Comparison of ENCODE assay signal across 18 cellular contexts in the genomic region with DNA sequence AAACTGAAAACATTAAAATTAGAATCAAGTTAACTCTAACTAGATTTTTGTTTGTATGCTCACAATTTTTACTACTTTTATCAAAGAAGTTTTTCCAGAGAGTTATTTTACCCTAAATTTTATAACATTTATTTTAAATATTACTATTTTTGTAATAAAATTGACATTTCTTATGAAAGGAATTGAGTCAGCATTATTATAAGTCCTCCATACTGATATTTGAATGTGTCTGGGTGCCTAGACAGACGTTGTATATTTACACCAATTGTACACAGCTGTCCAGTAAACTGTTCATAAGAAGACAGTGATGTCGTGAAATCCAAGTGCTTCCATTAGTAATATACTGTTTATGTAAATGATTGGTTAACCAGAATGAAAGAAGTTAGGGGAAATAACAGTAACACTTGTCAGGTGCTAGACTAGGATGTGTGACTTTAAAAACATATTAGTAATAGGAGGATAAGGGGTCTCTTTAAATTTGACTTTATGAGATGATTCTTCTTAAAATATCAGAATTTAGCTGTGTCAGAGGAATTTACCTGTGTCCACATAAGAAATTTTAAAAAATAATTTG.
DNase-seq lines count a peak whose midpoint lies in the region; ATAC-seq, FAIRE-seq and TF ChIP-seq lines count a peak whose summit lies in the region.
"Had no signal": no experiment of that assay in that cellular context is flagged by ENCODE, and none has a peak within 500 bp of the region (broad histone marks: within the 10 kb centered on the region; RNA-seq: fewer than 3 reads in every experiment).

No MANE protein-coding gene starts in this region.

- RAD21 ChIA-PET in GM12878 (lab: Charles Lee; ENCODE audit: unreplicated experiment), result interaction anchor here (0.8 to 3.0 kb wide), 8 partner anchors 8 to 97 kb away, joined by 3 to 11 read pairs (median 6); no protein-coding TSS in a partner anchor

- 2% methylated on average over 2 of the region's 2 CpGs for WGBS in GM12878 (ENCODE audit: insufficient coverage, insufficient replicate concordance, low lambda C conversion rate, missing lambda C conversion rate)

- no peak overlapping the region for H2AFZ ChIP-seq in GM12878 (ENCODE audit: control insufficient read depth, low read depth, low read length)
- H2AFZ ChIP-seq: GM23248 had no signal

- DNase-seq in GM12878 (ENCODE audit: low read depth, low spot score) (no peak), NCI-H748 treated with DMSO at 0.1 percent for 48 hours (lab: John Stamatoyannopoulos, UW) (no peak), ascending aorta (ENCODE audit: low spot score in 2 of 2) (no peak), NCI-H345 (lab: John Stamatoyannopoulos, UW) (no peak)
- DNase-seq: activated CD4-positive, alpha-beta T cell treated with anti-CD3 and anti-CD28 coated beads for 1 hour; activated T-cell treated with anti-CD3 and anti-CD28 coated beads, Interleukin-2, amount 50 U/mL, for 1 hour; DMS79; GM23248; MG63; NCI-H2227 treated with DMSO at 0.1 percent for 48 hours; nephron progenitor cell; stomach; T-cell had no signal

- SMC1A ChIA-PET in GM12878 (lab: Charles Lee; ENCODE audit: uncharacterized antibody, unreplicated experiment), result interaction anchor here (0.9 to 6.0 kb wide), 16 partner anchors 8 to 322 kb away, joined by 3 to 46 read pairs (median 8); no protein-coding TSS in a partner anchor

- no peak overlapping the region for H3K9ac ChIP-seq in GM12878 (ENCODE audit: control insufficient read depth, insufficient read depth, low read length)
- H3K9ac ChIP-seq: GM23248 had no signal

- H3K79me2 ChIP-seq in GM12878 (ENCODE audit: control insufficient read depth, insufficient read depth, low read length), result no peaks in the 10 kb centered on the region

- TF ChIP-seq RAD21 in GM12878 (IDR thresholded peaks at IDR 0.05; ENCODE audit: insufficient read depth, low read depth, low read length), result no peak

- H3K27ac ChIP-seq in GM12878 (ENCODE audit: control insufficient read depth, insufficient read depth) (no peak overlapping the region), ascending aorta (no peak overlapping the region)
- H3K27ac ChIP-seq: esophagus muscularis mucosa, GM23248, stomach had no signal

- H3K4me2 ChIP-seq in GM12878 (ENCODE audit: control insufficient read depth, insufficient read depth), result no peak overlapping the region

- no peaks in the 10 kb centered on the region for H3K27me3 ChIP-seq in GM12878 (replicated peaks in 1 of 2; ENCODE audit: control insufficient read depth in 2 of 2, insufficient read depth in 2 of 2, low read length in 1 of 2)
- no peaks in the 10 kb centered on the region for H3K27me3 ChIP-seq in ascending aorta
- H3K27me3 ChIP-seq: esophagus muscularis mucosa, MG63, stomach had no signal

- FAIRE-seq in GM12878 (lab: Jason Lieb, UNC), result no peak

- BruUV-seq in GM12878 (replicated peaks; lab: Mats Ljungman, UMichigan), result no TSS peak

- POLR2A ChIA-PET in GM12878 (lab: Charles Lee), result interaction anchor here (1.0 to 3.7 kb wide), 2 partner anchors 9 to 65 kb away, joined by 3 to 16 read pairs; no protein-coding TSS in a partner anchor

- H3K4me1 ChIP-seq in GM12878 (ENCODE audit: control insufficient read depth, insufficient read depth, low read length) (peaks cover 5% of the 10 kb centered on the region), ascending aorta (peaks cover 0 to 8% of the 10 kb centered on the region in 2 donors)

- H3K4me3 ChIP-seq in GM12878, result no peak overlapping the region
- no peak overlapping the region for H3K4me3 ChIP-seq in ascending aorta
- H3K4me3 ChIP-seq: esophagus muscularis mucosa, GM23248, MG63, stomach had no signal

- H3K36me3 ChIP-seq in GM12878 (ENCODE audit: control insufficient read depth in 2 of 2, insufficient read depth in 2 of 2, low read length in 1 of 2) (peaks cover 2 to 8% of the 10 kb centered on the region in 2 experiments), ascending aorta (peaks cover 1 to 14% of the 10 kb centered on the region in 2 donors)

- intact Hi-C loops in GM12878 (cut with micrococcal nuclease; ENCODE audit: unreplicated experiment), result no loop called here
- intact Hi-C loops in ascending aorta (cut with DNase I), result no loop called here

- CTCF ChIA-PET in GM12878 (lab: Yijun Ruan, JAX), result interaction anchor here (1.0 to 5.8 kb wide), 10 partner anchors 8 to 170 kb away, joined by 3 to 52 read pairs (median 10); no protein-coding TSS in a partner anchor

- in situ Hi-C loops in GM12878 (cut with MboI), result no loop called here

- TF ChIP-seq CTCF in GM12878 (IDR thresholded peaks at IDR 0.05 in 2 of 3, conservative IDR thresholded peaks at IDR 0.05 in 1 of 3; ENCODE audit: control insufficient read depth in 2 of 3, extremely low read depth in 1 of 3, insufficient read depth in 1 of 3, low read depth in 3 of 3, low read length in 3 of 3) (no peak), ascending aorta (IDR thresholded peaks at IDR 0.05) (no peak)

- no peak for TF ChIP-seq EP300 in GM12878 (IDR thresholded peaks at IDR 0.05; ENCODE audit: borderline replicate concordance in 1 of 2, control insufficient read depth in 1 of 2, low read depth in 2 of 2, low read length in 2 of 2)

- TF ChIP-seq POLR2A in GM12878 (IDR thresholded peaks at IDR 0.05; ENCODE audit: low read depth, low read length), result no peak

- ATAC-seq in GM18517 (IDR thresholded peaks at IDR 0.05; ENCODE audit: unreplicated experiment) (peak; percentile 43), GM21381 (IDR thresholded peaks at IDR 0.05; ENCODE audit: unreplicated experiment) (peak; percentile 38), HG03135 (IDR thresholded peaks at IDR 0.05; ENCODE audit: unreplicated experiment) (peak; percentile 40), GM12878 (peak; percentile 7), HG03280 (IDR thresholded peaks at IDR 0.05; ENCODE audit: unreplicated experiment) (no peak)
- ATAC-seq: T-cell had no signal

- H3K9me3 ChIP-seq in GM12878 (replicated peaks; ENCODE audit: control insufficient read depth, insufficient read depth, low read length), result no peaks in the 10 kb centered on the region
- H3K9me3 ChIP-seq in ascending aorta, result no peaks in the 10 kb centered on the region
- H3K9me3 ChIP-seq: esophagus muscularis mucosa, MG63, stomach had no signal

- H4K20me1 ChIP-seq in GM12878 (ENCODE audit: control insufficient read depth, insufficient read depth), result no peaks in the 10 kb centered on the region

TF ChIP-seq in GM12878, 131 proteins besides CTCF, POLR2A, EP300 and RAD21:
- TF ChIP-seq RUNX3 (IDR thresholded peaks at IDR 0.05; ENCODE audit: low read length), result peak; percentile 16; the same call in 1 of the 2 replicates
- TF ChIP-seq, protein P1, sequence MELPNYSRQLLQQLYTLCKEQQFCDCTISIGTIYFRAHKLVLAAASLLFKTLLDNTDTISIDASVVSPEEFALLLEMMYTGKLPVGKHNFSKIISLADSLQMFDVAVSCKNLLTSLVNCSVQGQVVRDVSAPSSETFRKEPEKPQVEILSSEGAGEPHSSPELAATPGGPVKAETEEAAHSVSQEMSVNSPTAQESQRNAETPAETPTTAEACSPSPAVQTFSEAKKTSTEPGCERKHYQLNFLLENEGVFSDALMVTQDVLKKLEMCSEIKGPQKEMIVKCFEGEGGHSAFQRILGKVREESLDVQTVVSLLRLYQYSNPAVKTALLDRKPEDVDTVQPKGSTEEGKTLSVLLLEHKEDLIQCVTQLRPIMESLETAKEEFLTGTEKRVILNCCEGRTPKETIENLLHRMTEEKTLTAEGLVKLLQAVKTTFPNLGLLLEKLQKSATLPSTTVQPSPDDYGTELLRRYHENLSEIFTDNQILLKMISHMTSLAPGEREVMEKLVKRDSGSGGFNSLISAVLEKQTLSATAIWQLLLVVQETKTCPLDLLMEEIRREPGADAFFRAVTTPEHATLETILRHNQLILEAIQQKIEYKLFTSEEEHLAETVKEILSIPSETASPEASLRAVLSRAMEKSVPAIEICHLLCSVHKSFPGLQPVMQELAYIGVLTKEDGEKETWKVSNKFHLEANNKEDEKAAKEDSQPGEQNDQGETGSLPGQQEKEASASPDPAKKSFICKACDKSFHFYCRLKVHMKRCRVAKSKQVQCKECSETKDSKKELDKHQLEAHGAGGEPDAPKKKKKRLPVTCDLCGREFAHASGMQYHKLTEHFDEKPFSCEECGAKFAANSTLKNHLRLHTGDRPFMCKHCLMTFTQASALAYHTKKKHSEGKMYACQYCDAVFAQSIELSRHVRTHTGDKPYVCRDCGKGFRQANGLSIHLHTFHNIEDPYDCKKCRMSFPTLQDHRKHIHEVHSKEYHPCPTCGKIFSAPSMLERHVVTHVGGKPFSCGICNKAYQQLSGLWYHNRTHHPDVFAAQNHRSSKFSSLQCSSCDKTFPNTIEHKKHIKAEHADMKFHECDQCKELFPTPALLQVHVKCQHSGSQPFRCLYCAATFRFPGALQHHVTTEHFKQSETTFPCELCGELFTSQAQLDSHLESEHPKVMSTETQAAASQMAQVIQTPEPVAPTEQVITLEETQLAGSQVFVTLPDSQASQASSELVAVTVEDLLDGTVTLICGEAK (IDR thresholded peaks at IDR 0.05; ENCODE audit: borderline replicate concordance), result no peak
- TF ChIP-seq, protein P2, sequence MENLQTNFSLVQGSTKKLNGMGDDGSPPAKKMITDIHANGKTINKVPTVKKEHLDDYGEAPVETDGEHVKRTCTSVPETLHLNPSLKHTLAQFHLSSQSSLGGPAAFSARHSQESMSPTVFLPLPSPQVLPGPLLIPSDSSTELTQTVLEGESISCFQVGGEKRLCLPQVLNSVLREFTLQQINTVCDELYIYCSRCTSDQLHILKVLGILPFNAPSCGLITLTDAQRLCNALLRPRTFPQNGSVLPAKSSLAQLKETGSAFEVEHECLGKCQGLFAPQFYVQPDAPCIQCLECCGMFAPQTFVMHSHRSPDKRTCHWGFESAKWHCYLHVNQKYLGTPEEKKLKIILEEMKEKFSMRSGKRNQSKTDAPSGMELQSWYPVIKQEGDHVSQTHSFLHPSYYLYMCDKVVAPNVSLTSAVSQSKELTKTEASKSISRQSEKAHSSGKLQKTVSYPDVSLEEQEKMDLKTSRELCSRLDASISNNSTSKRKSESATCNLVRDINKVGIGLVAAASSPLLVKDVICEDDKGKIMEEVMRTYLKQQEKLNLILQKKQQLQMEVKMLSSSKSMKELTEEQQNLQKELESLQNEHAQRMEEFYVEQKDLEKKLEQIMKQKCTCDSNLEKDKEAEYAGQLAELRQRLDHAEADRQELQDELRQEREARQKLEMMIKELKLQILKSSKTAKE (IDR thresholded peaks at IDR 0.05; ENCODE audit: low read depth, poor library complexity, severe bottlenecking), result peak; percentile 62
